8 cellular contexts compared by ENCODE assay signal in the genomic region with DNA sequence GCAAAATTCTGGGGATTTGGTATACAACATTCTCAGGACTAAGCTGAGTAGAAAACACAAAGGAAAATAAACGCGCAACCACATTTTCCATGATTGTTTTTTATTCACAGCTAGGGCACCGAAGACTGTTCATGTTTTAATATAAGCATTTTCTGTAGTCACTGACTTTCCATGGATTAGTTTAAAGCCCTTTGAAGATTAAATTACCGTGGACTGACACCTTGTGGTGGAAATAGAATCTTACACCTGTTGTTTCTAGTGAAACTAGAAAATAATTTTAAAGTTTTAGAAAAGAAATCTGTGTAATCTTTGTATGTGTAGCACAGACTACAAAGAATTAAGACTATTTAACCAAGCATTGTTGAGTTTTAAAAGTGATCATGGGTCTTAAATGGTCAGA. TPM values are rescaled to one million over a fixed set of nuclear protein-coding genes. Genes with fewer than 3 reads are reported as not detected.
DNase-seq lines count a peak whose midpoint lies in the region; ATAC-seq and TF ChIP-seq lines count a peak whose summit lies in the region.
"Not testable (repeated sequence)": the region's sequence is repeated elsewhere in the genome, so short reads cannot be mapped to it uniquely, and the experiment has no call there.

No MANE protein-coding gene starts in this region.

- H3K4me1 Mint-ChIP-seq in osteocyte (ENCODE audit: unreplicated experiment): peaks cover 14% of the 10 kb centered on the region

- not testable (repeated sequence) for H3K9me2 ChIP-seq in hepatocyte (replicated peaks; ENCODE audit: insufficient read depth)

- not testable (repeated sequence) for H3K79me2 ChIP-seq in hepatocyte

- H3K4me2 ChIP-seq in hepatocyte: not testable (repeated sequence)

- H2AFZ ChIP-seq in hepatocyte: not testable (repeated sequence)

- TF ChIP-seq CTCF in AG04450 (IDR thresholded peaks at IDR 0.05; ENCODE audit: low read depth, low read length): 0 out of 2 replicates have a peak, but pooled peaks have one; percentile 17
- peak; percentile 30 for TF ChIP-seq CTCF in GM06990 (IDR thresholded peaks at IDR 0.05; ENCODE audit: insufficient read depth, low read length, poor library complexity, severe bottlenecking)
- TF ChIP-seq CTCF in LNCAP (IDR thresholded peaks at IDR 0.05): peak; percentile 36; the same call in 1 of the 2 replicates
- peak; percentile 33 for TF ChIP-seq CTCF in choroid plexus epithelial cell (conservative IDR thresholded peaks at IDR 0.05; ENCODE audit: low read depth, low read length)
- peak; percentile 57 for TF ChIP-seq CTCF in hepatocyte (IDR thresholded peaks at IDR 0.05; ENCODE audit: poor library complexity)
- peak; percentile 55 for TF ChIP-seq CTCF in osteocyte (IDR thresholded peaks at IDR 0.05)

- H4K20me1 ChIP-seq in hepatocyte (ENCODE audit: insufficient read depth, poor library complexity, severe bottlenecking): not testable (repeated sequence)

- H3K36me3 Mint-ChIP-seq in osteocyte (ENCODE audit: unreplicated experiment): not testable (repeated sequence)

- peak overlapping the region; percentile 40 for H3K4me3 Mint-ChIP-seq in osteocyte (ENCODE audit: unreplicated experiment)

- 16% methylated on average over 4 of the region's 4 CpGs for WGBS in hepatocyte (ENCODE audit: low lambda C conversion rate, missing lambda C conversion rate)

- H3K9me3 Mint-ChIP-seq in osteocyte (ENCODE audit: unreplicated experiment): not testable (repeated sequence)

- POLR2A ChIA-PET in AG04450 (lab: Yijun Ruan, JAX): not testable (repeated sequence)

- H3K36me3 ChIP-seq in GM06990 (ENCODE audit: control insufficient read depth, insufficient read depth, low read length); hepatocyte (replicated peaks; ENCODE audit: insufficient read depth, low read depth): not testable (repeated sequence)

- not testable (repeated sequence) for H3K27me3 ChIP-seq in AG04450 (ENCODE audit: control insufficient read depth, insufficient read depth, low read length); GM06990 (replicated peaks; ENCODE audit: control insufficient read depth, insufficient read depth, low read length); hepatocyte

- H3K4me1 ChIP-seq in hepatocyte (ENCODE audit: insufficient read depth): not testable (repeated sequence)

- H3K27ac ChIP-seq in AG04450 (ENCODE audit: low read depth, low read length); hepatocyte: not testable (repeated sequence)

- not testable (repeated sequence) for H3K4me3 ChIP-seq in AG04450 (ENCODE audit: low read depth, low read length); GM06990 (replicated peaks; ENCODE audit: low read depth, low read length); choroid plexus epithelial cell (ENCODE audit: low read depth, low read length); hepatocyte

- peaks cover 18% of the 10 kb centered on the region for H3K27me3 Mint-ChIP-seq in osteocyte (ENCODE audit: unreplicated experiment)

- ATAC-seq in SK-N-SH treated with all-trans-retinoic acid at 6 μM for 48 hours: peak; percentile 32

- not testable (repeated sequence) for DNase-seq in AG04450 (ENCODE audit: low read depth, low spot score); GM06990 (ENCODE audit: extremely low read depth, insufficient read length); osteocyte (ENCODE audit: extremely low spot score, unreplicated experiment)
- DNase-seq in NCI-H446 treated with DMSO at 0.1 percent for 48 hours (lab: John Stamatoyannopoulos, UW): peak; percentile 51
- DNase-seq in choroid plexus epithelial cell (ENCODE audit: low read depth): peak; percentile 67
- peak; percentile 27 for DNase-seq in hepatocyte (ENCODE audit: low spot score)

- CTCF ChIA-PET in AG04450 (lab: Charles Lee): interaction anchor here (1.4 to 3.1 kb wide), 2 partner anchors 390 to 393 kb away, joined by 3 to 33 read pairs; no protein-coding TSS in a partner anchor

- not testable (repeated sequence) for H3K9me3 ChIP-seq in AG04450 (ENCODE audit: control insufficient read depth, insufficient read depth, low read length); hepatocyte (ENCODE audit: low read depth)

- H3K27ac Mint-ChIP-seq in osteocyte (ENCODE audit: unreplicated experiment): not testable (repeated sequence)

RNA-seq across cellular contexts. Expression of a gene that starts 1.3 kb away (rescaled TPM):
- 14.4 and 18.8 TPM in 2 replicates for polyA plus RNA-seq in AG04450 (2011; rRNA removed)
- 9.0 and 11.6 TPM in 2 replicates for polyA minus RNA-seq in AG04450 (2011; rRNA and poly(A)+ RNA removed)
- total RNA-seq in hepatocyte: 0.36 TPM in 1 of 2 replicates, not detected in the other
- polyA plus RNA-seq in hepatocyte: 0.16 and 0.35 TPM in 2 replicates
- 1.3 and 1.4 TPM in 2 replicates for total RNA-seq in osteocyte
